Comparison of ENCODE assay signal across 27 cellular contexts in the genomic region with DNA sequence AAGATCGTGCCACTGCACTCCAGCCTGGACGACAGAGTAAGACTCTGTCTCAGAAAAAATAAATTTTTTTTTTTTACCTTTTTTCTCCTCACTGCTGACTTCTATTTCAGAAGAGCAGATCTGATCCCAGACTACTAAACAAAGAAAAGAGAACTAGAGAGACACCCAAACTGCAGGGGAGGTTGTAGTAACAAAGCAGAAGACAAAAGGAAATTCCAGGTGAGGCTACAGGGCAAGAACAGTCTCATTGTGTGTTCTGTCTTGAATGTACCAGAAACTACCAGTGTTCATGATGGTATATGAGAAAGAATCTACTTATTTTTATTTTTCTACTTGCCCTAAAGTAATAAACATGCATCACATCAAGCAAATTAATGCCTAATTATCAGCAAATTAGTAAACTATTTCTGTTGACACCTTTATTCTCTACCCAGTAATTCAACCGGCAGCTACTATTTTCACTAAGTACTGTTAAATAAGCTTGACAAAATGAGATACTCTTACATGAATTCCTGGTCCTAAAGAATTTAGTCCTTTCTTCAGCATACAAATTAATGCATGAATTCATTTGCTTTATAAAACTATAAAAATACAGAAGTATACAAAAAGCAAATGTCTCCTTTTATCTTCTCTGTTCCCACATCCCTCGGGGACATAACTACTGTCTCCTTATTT. TPM values are rescaled to one million over a fixed set of nuclear protein-coding genes. Genes with fewer than 3 reads are reported as not detected.
DNase-seq lines count a peak whose midpoint lies in the region; ATAC-seq and TF ChIP-seq lines count a peak whose summit lies in the region.
"Had no signal": no experiment of that assay in that cellular context is flagged by ENCODE, and none has a peak within 500 bp of the region (broad histone marks: within the 10 kb centered on the region; RNA-seq: fewer than 3 reads in every experiment).

No MANE protein-coding gene starts in this region.

- peaks cover 53% of the 10 kb centered on the region for H3K4me1 Mint-ChIP-seq in activated CD4-positive, alpha-beta T cell treated with anti-CD3 and anti-CD28 coated beads for 36 hours
- peaks cover 70% of the 10 kb centered on the region for H3K4me1 Mint-ChIP-seq in activated B cell treated with CpG ODN at 0.5 μM for 24 hours
- peaks cover 26 to 86% (median 69%) of the 10 kb centered on the region in 4 donors for H3K4me1 Mint-ChIP-seq in naive thymus-derived CD8-positive, alpha-beta T cell

- H2BK15ac ChIP-seq in neuronal stem cell (ENCODE audit: low read length): no peak overlapping the region

- no peak for DNase-seq in activated CD4-positive, alpha-beta T cell treated with anti-CD3 and anti-CD28 coated beads for 36 hours
- DNase-seq in activated CD4-positive, alpha-beta T cell treated with anti-CD3 and anti-CD28 coated beads, Interleukin-2, amount 50 U/mL, for 1 hour: no peak
- DNase-seq in H7: peak; percentile 18
- no peak for DNase-seq in activated B cell treated with CpG ODN at 0.5 μM for 24 hours
- no peak for DNase-seq in naive thymus-derived CD8-positive, alpha-beta T cell
- DNase-seq in NCI-H82 treated with DMSO at 0.1 percent for 48 hours (lab: John Stamatoyannopoulos, UW; ENCODE audit: unreplicated experiment): no peak
- no peak for DNase-seq in neuronal stem cell (ENCODE audit: low spot score)
- no peak for DNase-seq in NCI-H2029 treated with DMSO at 0.1 percent for 48 hours (lab: John Stamatoyannopoulos, UW)
- DNase-seq: activated CD4-positive, alpha-beta T cell treated with anti-CD3 and anti-CD28 coated beads, Interleukin-2, amount 10 ng/mL, durations not matched to agents 24 days and 14 days; activated CD8-positive, alpha-beta memory T cell treated with anti-CD3 and anti-CD28 coated beads, Interleukin-2, amount 50 U/mL, for 4 hours; amniotic stem cell; DMS53; effector CD8-positive, alpha-beta T cell; GF-D8; heart right ventricle; KG1; mesenchymal stem cell; NCI-H1436 treated with DMSO at 0.1 percent for 48 hours; NCI-H526; right lobe of liver; T-helper 2 cell; transverse colon had no signal

- H3K36me3 Mint-ChIP-seq in activated CD4-positive, alpha-beta T cell treated with anti-CD3 and anti-CD28 coated beads for 36 hours (ENCODE audit: low read depth): peaks cover 6% of the 10 kb centered on the region
- peaks cover 8% of the 10 kb centered on the region for H3K36me3 Mint-ChIP-seq in activated B cell treated with CpG ODN at 0.5 μM for 24 hours (ENCODE audit: low read depth)
- peaks cover 0 to 7% (median 2%) of the 10 kb centered on the region in 3 donors for H3K36me3 Mint-ChIP-seq in naive thymus-derived CD8-positive, alpha-beta T cell

- H3K23ac ChIP-seq in neuronal stem cell (ENCODE audit: low read depth, low read length, poor library complexity): no peak overlapping the region

- H2AK5ac ChIP-seq in neuronal stem cell (ENCODE audit: low read depth, low read length): no peak overlapping the region

- no peaks in the 10 kb centered on the region for H3K9me3 Mint-ChIP-seq in activated CD4-positive, alpha-beta T cell treated with anti-CD3 and anti-CD28 coated beads for 36 hours (ENCODE audit: low read depth)
- no peaks in the 10 kb centered on the region for H3K9me3 Mint-ChIP-seq in activated B cell treated with CpG ODN at 0.5 μM for 24 hours
- no peaks in the 10 kb centered on the region for H3K9me3 Mint-ChIP-seq in naive thymus-derived CD8-positive, alpha-beta T cell
- H3K9me3 Mint-ChIP-seq: activated CD4-positive, alpha-beta T cell treated with anti-CD3 and anti-CD28 coated beads, Interleukin-2, amount 10 ng/mL, durations not matched to agents 24 days and 14 days; nephron had no signal

- POLR2A ChIA-PET in activated CD4-positive, alpha-beta T cell treated with anti-CD3 and anti-CD28 coated beads for 36 hours (lab: Charles Lee): no interaction called here
- POLR2A ChIA-PET in activated B cell treated with CpG ODN at 0.5 μM for 24 hours (lab: Charles Lee): interaction anchor here (0.6 kb wide), 1 partner anchor 14 kb away, joined by 10 read pairs; no protein-coding TSS in a partner anchor
- POLR2A ChIA-PET in naive thymus-derived CD8-positive, alpha-beta T cell (lab: Charles Lee): no interaction called here

- no peak overlapping the region for H2BK120ac ChIP-seq in neuronal stem cell (ENCODE audit: low read depth, low read length)

- H3K9me3 ChIP-seq in neuronal stem cell (replicated peaks in 1 of 2; ENCODE audit: control insufficient read depth in 2 of 2, insufficient read depth in 1 of 2, low read depth in 1 of 2, low read length in 2 of 2): peaks cover 0 to 3% of the 10 kb centered on the region in 2 donors
- H3K9me3 ChIP-seq: breast epithelium, heart right ventricle, right lobe of liver, transverse colon had no signal

- no peak for ATAC-seq in activated CD4-positive, alpha-beta T cell treated with anti-CD3 and anti-CD28 coated beads for 36 hours
- no peak for ATAC-seq in activated B cell treated with CpG ODN at 0.5 μM for 24 hours (ENCODE audit: low read depth)
- ATAC-seq in naive thymus-derived CD8-positive, alpha-beta T cell: no peak
- ATAC-seq: heart right ventricle, right lobe of liver had no signal

- no peak overlapping the region for H2BK5ac ChIP-seq in neuronal stem cell (ENCODE audit: low read length)

- H4K91ac ChIP-seq in neuronal stem cell (ENCODE audit: low read depth, low read length, poor library complexity): no peak overlapping the region

- H3K4ac ChIP-seq in neuronal stem cell (ENCODE audit: low read length): no peak overlapping the region

- CTCF ChIA-PET in activated CD4-positive, alpha-beta T cell treated with anti-CD3 and anti-CD28 coated beads for 36 hours (lab: Charles Lee): interaction anchor here (1.6 kb wide), 1 partner anchor 21 kb away, joined by 3 read pairs; no protein-coding TSS in a partner anchor
- CTCF ChIA-PET in activated B cell treated with CpG ODN at 0.5 μM for 24 hours (lab: Charles Lee): no interaction called here

- TF ChIP-seq CTCF in activated B cell treated with CpG ODN at 0.5 μM for 24 hours (IDR thresholded peaks at IDR 0.05): no peak

- no peak overlapping the region for H3K9ac ChIP-seq in neuronal stem cell (ENCODE audit: low read depth, low read length, poor library complexity)

- no peaks in the 10 kb centered on the region for H3K36me3 ChIP-seq in H7 (replicated peaks; ENCODE audit: control insufficient read depth, insufficient read depth, low read length)
- H3K36me3 ChIP-seq in neuronal stem cell (replicated peaks in 1 of 2; ENCODE audit: control insufficient read depth in 2 of 2, insufficient read depth in 2 of 2, low read length in 2 of 2): no peaks in the 10 kb centered on the region
- H3K36me3 ChIP-seq: breast epithelium, heart right ventricle, right lobe of liver, transverse colon had no signal

- H3K27me3 Mint-ChIP-seq in activated CD4-positive, alpha-beta T cell treated with anti-CD3 and anti-CD28 coated beads for 36 hours: no peaks in the 10 kb centered on the region
- no peaks in the 10 kb centered on the region for H3K27me3 Mint-ChIP-seq in activated B cell treated with CpG ODN at 0.5 μM for 24 hours
- H3K27me3 Mint-ChIP-seq in naive thymus-derived CD8-positive, alpha-beta T cell: no peaks in the 10 kb centered on the region
- H3K27me3 Mint-ChIP-seq: activated CD4-positive, alpha-beta T cell treated with anti-CD3 and anti-CD28 coated beads, Interleukin-2, amount 10 ng/mL, durations not matched to agents 24 days and 14 days had no signal

- no peak overlapping the region for H3K4me3 Mint-ChIP-seq in activated CD4-positive, alpha-beta T cell treated with anti-CD3 and anti-CD28 coated beads for 36 hours
- no peak overlapping the region for H3K4me3 Mint-ChIP-seq in activated B cell treated with CpG ODN at 0.5 μM for 24 hours
- H3K4me3 Mint-ChIP-seq in naive thymus-derived CD8-positive, alpha-beta T cell: peak overlapping the region in 3 of 10 donors; percentile 4 to 61 (median 29)
- H3K4me3 Mint-ChIP-seq: activated CD4-positive, alpha-beta T cell treated with anti-CD3 and anti-CD28 coated beads, Interleukin-2, amount 10 ng/mL, durations not matched to agents 24 days and 14 days; nephron had no signal

- peaks cover 6% of the 10 kb centered on the region for H3K79me1 ChIP-seq in neuronal stem cell (ENCODE audit: low read depth, low read length)

- H3K4me2 ChIP-seq in neuronal stem cell (ENCODE audit: insufficient read depth, low read length, poor library complexity, severe bottlenecking): no peak overlapping the region

- no peak overlapping the region for H3K4me3 ChIP-seq in H7 (ENCODE audit: insufficient read depth, low read depth, low read length)
- H3K4me3 ChIP-seq in neuronal stem cell (ENCODE audit: low read length in 2 of 2): no peak overlapping the region
- H3K4me3 ChIP-seq: breast epithelium, heart right ventricle, right lobe of liver, SK-N-MC, transverse colon had no signal

- H4K8ac ChIP-seq in neuronal stem cell (ENCODE audit: low read depth, low read length): no peak overlapping the region

- H3K27me3 ChIP-seq in H7 (ENCODE audit: control insufficient read depth, insufficient read depth, low read length) (no peaks in the 10 kb centered on the region), neuronal stem cell (ENCODE audit: control insufficient read depth in 3 of 3, insufficient read depth in 3 of 3, low read depth in 1 of 3, low read length in 3 of 3) (no peaks in the 10 kb centered on the region)
- H3K27me3 ChIP-seq: breast epithelium, foreskin keratinocyte, heart right ventricle, right lobe of liver, transverse colon had no signal

- H3K27ac ChIP-seq in neuronal stem cell (replicated peaks; ENCODE audit: low read length): no peak overlapping the region
- H3K27ac ChIP-seq: 22Rv1, breast epithelium, foreskin keratinocyte, heart right ventricle, right lobe of liver, transverse colon had no signal

- no peak overlapping the region for H3K18ac ChIP-seq in neuronal stem cell (ENCODE audit: low read length)

- H3K4me1 ChIP-seq in neuronal stem cell (ENCODE audit: control insufficient read depth in 2 of 2, insufficient read depth in 1 of 2, low read depth in 1 of 2, low read length in 2 of 2): no peaks in the 10 kb centered on the region

- no CpG with 5 or more reads among the region's 4 CpGs for WGBS in neuronal stem cell (ENCODE audit: extremely low coverage in 2 of 2, insufficient read length in 2 of 2, insufficient replicate concordance in 1 of 2), 2 donors

- no peak overlapping the region for H2BK12ac ChIP-seq in neuronal stem cell (ENCODE audit: low read length)

- H3K27ac Mint-ChIP-seq in activated CD4-positive, alpha-beta T cell treated with anti-CD3 and anti-CD28 coated beads for 36 hours: peak overlapping the region; percentile 69
- H3K27ac Mint-ChIP-seq in activated B cell treated with CpG ODN at 0.5 μM for 24 hours: peak overlapping the region; percentile 26
- H3K27ac Mint-ChIP-seq in naive thymus-derived CD8-positive, alpha-beta T cell: peak overlapping the region in 9 of 10 donors; percentile 2 to 65 (median 15)
- H3K27ac Mint-ChIP-seq: activated CD4-positive, alpha-beta T cell treated with anti-CD3 and anti-CD28 coated beads, Interleukin-2, amount 10 ng/mL, durations not matched to agents 24 days and 14 days had no signal

- intact Hi-C loops in activated CD4-positive, alpha-beta T cell treated with anti-CD3 and anti-CD28 coated beads for 36 hours (cut with DNase I, micrococcal nuclease): no loop called here
- intact Hi-C loops in activated B cell treated with CpG ODN at 0.5 μM for 24 hours (cut with micrococcal nuclease): loop anchor here (2.0 kb wide), 1 partner anchor 17 kb away; no protein-coding TSS in a partner anchor

- H3K14ac ChIP-seq in neuronal stem cell (ENCODE audit: low read length): no peak overlapping the region

- H2AFZ ChIP-seq in neuronal stem cell (ENCODE audit: low read length): no peak overlapping the region

RNA-seq across cellular contexts. Expression of a gene that starts 40.6 kb away (rescaled TPM):
- total RNA-seq in activated CD4-positive, alpha-beta T cell treated with anti-CD3 and anti-CD28 coated beads for 36 hours: 10 to 100 TPM; 38.6 to 42.9 TPM
- 16.0 and 27.0 TPM in 2 replicates for total RNA-seq in H7 (2014; rRNA removed; shearing (Covaris generic))
- total RNA-seq in activated B cell treated with CpG ODN at 0.5 μM for 24 hours: 62.2 and 78.5 TPM in 2 replicates
- 100 to 1,000 TPM in 1 of 2 experiments, 10 to 100 TPM in 1; 92.2 to 105 TPM for total RNA-seq in naive thymus-derived CD8-positive, alpha-beta T cell
- polyA plus RNA-seq in naive thymus-derived CD8-positive, alpha-beta T cell: 10 to 100 TPM; 37.4 to 58.0 (median 52.8) TPM
- 32.4 TPM for polyA plus RNA-seq in neuronal stem cell (2013, experiment 1 of 2)
- polyA plus RNA-seq in neuronal stem cell (2013, experiment 2 of 2): 34.6 TPM

RNA-seq across cellular contexts. Expression of a gene that starts 41.0 kb away (rescaled TPM):
- 10 to 100 TPM; 35.6 to 37.4 TPM for total RNA-seq in activated CD4-positive, alpha-beta T cell treated with anti-CD3 and anti-CD28 coated beads for 36 hours
- 52.5 and 53.8 TPM in 2 replicates for total RNA-seq in H7 (2014; rRNA removed; shearing (Covaris generic))
- total RNA-seq in activated B cell treated with CpG ODN at 0.5 μM for 24 hours: 25.4 and 33.8 TPM in 2 replicates
- 10 to 100 TPM; 55.1 to 55.3 TPM for total RNA-seq in naive thymus-derived CD8-positive, alpha-beta T cell
- polyA plus RNA-seq in naive thymus-derived CD8-positive, alpha-beta T cell: 10 to 100 TPM; 43.7 to 69.4 (median 57.3) TPM
- 61.2 TPM for polyA plus RNA-seq in neuronal stem cell (2013, experiment 1 of 2)
- polyA plus RNA-seq in neuronal stem cell (2013, experiment 2 of 2): 63.6 TPM

Comparison
In these comparisons a context has a peak if more than half of its experiments do, and no peak if none do; other contexts are left out.
1. H3K27ac Mint-ChIP-seq: peak in every context shown above with its lines; median percentile 69 in activated CD4-positive, alpha-beta T cell treated with anti-CD3 and anti-CD28 coated beads for 36 hours; 26 in activated B cell treated with CpG ODN at 0.5 μM for 24 hours; 15 in naive thymus-derived CD8-positive, alpha-beta T cell.